Comparison of ENCODE assay signal across 19 cellular contexts in genomic region chr11:28739489-28740280, GRCh38.
"Had no signal": no experiment of that assay in that cellular context is flagged by ENCODE, and none has a peak within 500 bp of the region (broad histone marks: within the 10 kb centered on the region; RNA-seq: fewer than 3 reads in every experiment).

No MANE protein-coding gene starts in this region.

- H3K27ac ChIP-seq: lower lobe of right lung, thyroid gland had no signal

- H3K4me1 Mint-ChIP-seq: activated B cell treated with CpG ODN at 0.5 μM for 24 hours; activated CD4-positive, alpha-beta memory T cell treated with anti-CD3 and anti-CD28 coated beads, Interleukin-2, amount 10 ng/mL, durations not matched to agents 7 days and 5 days; activated naive CD8-positive, alpha-beta T cell treated with anti-CD3 and anti-CD28 coated beads for 36 hours; activated T-helper 17 cell treated with anti-CD3 and anti-CD28 coated beads, Interleukin-2, amount 50 U/mL, for 72 hours; neural crest cell had no signal

- H3K27me3 Mint-ChIP-seq: activated B cell treated with CpG ODN at 0.5 μM for 24 hours; activated CD4-positive, alpha-beta memory T cell treated with anti-CD3 and anti-CD28 coated beads, Interleukin-2, amount 10 ng/mL, durations not matched to agents 7 days and 5 days; activated naive CD8-positive, alpha-beta T cell treated with anti-CD3 and anti-CD28 coated beads for 36 hours; activated T-helper 17 cell treated with anti-CD3 and anti-CD28 coated beads, Interleukin-2, amount 50 U/mL, for 72 hours; dendritic cell treated with granulocyte-macrophage colony-stimulating factor and Interleukin-4, amounts not matched to agents 40 ng/mL and 50 ng/mL, for 4 days; progenitor cell of endocrine pancreas had no signal

- H3K9me3 Mint-ChIP-seq: neural crest cell had no signal

- H3K27ac Mint-ChIP-seq: activated B cell treated with CpG ODN at 0.5 μM for 24 hours; activated CD4-positive, alpha-beta memory T cell treated with anti-CD3 and anti-CD28 coated beads, Interleukin-2, amount 10 ng/mL, durations not matched to agents 7 days and 5 days; activated naive CD8-positive, alpha-beta T cell treated with anti-CD3 and anti-CD28 coated beads for 36 hours; activated T-helper 17 cell treated with anti-CD3 and anti-CD28 coated beads, Interleukin-2, amount 50 U/mL, for 72 hours; dendritic cell treated with granulocyte-macrophage colony-stimulating factor and Interleukin-4, amounts not matched to agents 40 ng/mL and 50 ng/mL, for 4 days; progenitor cell of endocrine pancreas had no signal

- H3K27me3 ChIP-seq: thyroid gland had no signal

- H3K4me3 ChIP-seq: lower lobe of right lung, thyroid gland had no signal

- ATAC-seq: activated T-helper 17 cell treated with anti-CD3 and anti-CD28 coated beads, Interleukin-2, amount 50 U/mL, for 72 hours; left cardiac atrium; lower lobe of right lung had no signal

- H3K4me3 Mint-ChIP-seq: activated B cell treated with CpG ODN at 0.5 μM for 24 hours; activated CD4-positive, alpha-beta memory T cell treated with anti-CD3 and anti-CD28 coated beads, Interleukin-2, amount 10 ng/mL, durations not matched to agents 7 days and 5 days; activated naive CD8-positive, alpha-beta T cell treated with anti-CD3 and anti-CD28 coated beads for 36 hours; activated T-helper 17 cell treated with anti-CD3 and anti-CD28 coated beads, Interleukin-2, amount 50 U/mL, for 72 hours; dendritic cell treated with granulocyte-macrophage colony-stimulating factor and Interleukin-4, amounts not matched to agents 40 ng/mL and 50 ng/mL, for 4 days; neural crest cell had no signal

- H3K36me3 ChIP-seq: lower lobe of right lung, thyroid gland had no signal

- H3K4me1 ChIP-seq: lower lobe of right lung, thyroid gland had no signal

- H3K36me3 Mint-ChIP-seq: activated naive CD8-positive, alpha-beta T cell treated with anti-CD3 and anti-CD28 coated beads for 36 hours had no signal

- DNase-seq: activated B cell treated with CpG ODN at 0.5 μM for 24 hours; activated CD4-positive, alpha-beta memory T cell treated with anti-CD3 and anti-CD28 coated beads, Interleukin-2, amount 10 ng/mL, durations not matched to agents 7 days and 5 days; activated CD4-positive, alpha-beta T cell treated with anti-CD3 and anti-CD28 coated beads for 48 hours; activated naive CD4-positive, alpha-beta T cell; activated naive CD8-positive, alpha-beta T cell treated with anti-CD3 and anti-CD28 coated beads for 36 hours; activated T-cell treated with anti-CD3 and anti-CD28 coated beads, Interleukin-2, amount 50 U/mL, for 1 hour; amniotic stem cell; effector memory CD4-positive, alpha-beta T cell; foreskin fibroblast; left cardiac atrium; lower lobe of right lung; stimulated activated CD4-positive, alpha-beta T cell treated with anti-CD3 and anti-CD28 coated beads, Interleukin-2, amount 100 ng/mL, for 24 hours; stimulated activated naive CD4-positive, alpha-beta T cell treated with Interleukin-2 at 50 U/mL for 16 hours; T-helper 9 cell; thyroid gland had no signal
